Comparison of ENCODE assay signal across 1 cellular context in the genomic region with DNA sequence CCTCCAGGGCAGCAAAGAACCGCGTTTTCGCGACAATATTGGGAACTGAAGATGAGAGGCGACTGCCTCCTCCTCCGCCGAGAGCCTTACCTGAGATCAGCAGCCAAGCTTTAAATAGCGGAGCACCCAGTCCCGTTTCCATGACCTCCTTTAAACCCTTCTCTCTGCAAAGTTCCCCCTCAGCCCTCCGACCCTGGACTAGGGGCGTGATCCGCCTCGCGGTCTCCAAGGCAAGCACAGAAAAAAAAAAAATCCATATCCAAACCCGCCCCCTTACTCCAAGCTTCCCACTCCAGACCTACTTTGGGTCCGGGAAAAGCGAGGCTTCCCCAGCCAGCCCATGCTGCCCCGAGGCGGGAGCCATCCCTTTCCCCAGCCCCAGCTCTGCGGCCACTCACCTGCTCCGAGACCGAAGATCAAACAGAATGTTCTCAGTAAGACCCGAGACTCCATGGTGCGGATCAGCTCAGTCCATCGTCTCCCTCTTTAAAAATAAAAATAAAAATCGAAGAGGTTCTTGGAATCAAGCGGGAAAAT.
TF ChIP-seq lines count a peak whose summit lies in the region.

No MANE protein-coding gene starts in this region.

TF ChIP-seq in HEK293, 187 proteins besides CTCF, POLR2A, EP300 and RAD21 (continued from another document):
- 0 out of 2 replicates have a peak, but pooled peaks have one; percentile 29 for TF ChIP-seq EGR2 (tag by site-specific recombination; IDR thresholded peaks at IDR 0.05; ENCODE audit: low read depth)
- no peak for TF ChIP-seq ZNF426 (tag by site-specific recombination; IDR thresholded peaks at IDR 0.05)
- peak; percentile 64; the same call in 1 of the 2 replicates for TF ChIP-seq ZBTB48 (tag by site-specific recombination; IDR thresholded peaks at IDR 0.05)
- peak; percentile 55 for TF ChIP-seq ZFHX2 (tag by site-specific recombination; conservative IDR thresholded peaks at IDR 0.05)
- TF ChIP-seq, protein P1, sequence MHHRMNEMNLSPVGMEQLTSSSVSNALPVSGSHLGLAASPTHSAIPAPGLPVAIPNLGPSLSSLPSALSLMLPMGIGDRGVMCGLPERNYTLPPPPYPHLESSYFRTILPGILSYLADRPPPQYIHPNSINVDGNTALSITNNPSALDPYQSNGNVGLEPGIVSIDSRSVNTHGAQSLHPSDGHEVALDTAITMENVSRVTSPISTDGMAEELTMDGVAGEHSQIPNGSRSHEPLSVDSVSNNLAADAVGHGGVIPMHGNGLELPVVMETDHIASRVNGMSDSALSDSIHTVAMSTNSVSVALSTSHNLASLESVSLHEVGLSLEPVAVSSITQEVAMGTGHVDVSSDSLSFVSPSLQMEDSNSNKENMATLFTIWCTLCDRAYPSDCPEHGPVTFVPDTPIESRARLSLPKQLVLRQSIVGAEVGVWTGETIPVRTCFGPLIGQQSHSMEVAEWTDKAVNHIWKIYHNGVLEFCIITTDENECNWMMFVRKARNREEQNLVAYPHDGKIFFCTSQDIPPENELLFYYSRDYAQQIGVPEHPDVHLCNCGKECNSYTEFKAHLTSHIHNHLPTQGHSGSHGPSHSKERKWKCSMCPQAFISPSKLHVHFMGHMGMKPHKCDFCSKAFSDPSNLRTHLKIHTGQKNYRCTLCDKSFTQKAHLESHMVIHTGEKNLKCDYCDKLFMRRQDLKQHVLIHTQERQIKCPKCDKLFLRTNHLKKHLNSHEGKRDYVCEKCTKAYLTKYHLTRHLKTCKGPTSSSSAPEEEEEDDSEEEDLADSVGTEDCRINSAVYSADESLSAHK (tag by site-specific recombination; IDR thresholded peaks at IDR 0.05): no peak
- TF ChIP-seq ZXDB (tag by site-specific recombination; IDR thresholded peaks at IDR 0.05): no peak
- TF ChIP-seq ZNF248 (tag by site-specific recombination; IDR thresholded peaks at IDR 0.05): no peak
- peak; percentile 82; the same call in 1 of the 2 replicates for TF ChIP-seq KLF16 (tag by site-specific recombination; IDR thresholded peaks at IDR 0.05)
- TF ChIP-seq ZBTB17 (tag by site-specific recombination; IDR thresholded peaks at IDR 0.05): peak; percentile 62
- TF ChIP-seq ZNF335 (tag by site-specific recombination; conservative IDR thresholded peaks at IDR 0.05): peak; percentile 73
- no peak for TF ChIP-seq ZNF302 (tag by site-specific recombination; IDR thresholded peaks at IDR 0.05; ENCODE audit: low read depth)
TF ChIP-seq in HEK293: peak in this region for 11.
